In the genomic region with DNA sequence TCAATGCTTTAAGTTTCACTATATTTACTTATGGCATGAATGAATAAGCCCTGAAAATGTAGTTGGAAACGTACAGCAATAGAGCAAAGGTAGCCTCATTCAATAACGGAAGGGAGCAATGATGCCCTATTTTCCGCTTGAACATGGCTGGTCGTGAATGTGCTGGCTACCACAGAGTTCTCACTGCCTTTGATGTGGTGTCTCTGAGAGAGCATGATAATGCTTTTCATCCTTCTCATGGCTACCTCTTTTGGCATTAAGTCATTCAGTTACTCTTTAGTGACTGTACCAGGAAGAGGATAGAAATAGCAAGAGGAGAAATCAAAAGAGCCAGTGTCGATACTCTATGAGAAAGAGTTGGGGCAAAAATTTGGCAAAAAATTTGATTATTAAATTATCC, we compare ENCODE assay signal across 1 cellular context.
A peak's percentile ranks its signal among the peaks of the same experiment; 100 is the strongest.
TF ChIP-seq lines count a peak whose summit lies in the region.

No MANE protein-coding gene starts in this region.

TF ChIP-seq in GM12878, 131 proteins besides CTCF, POLR2A, EP300 and RAD21 (continued from another document):
- TF ChIP-seq, protein P1, sequence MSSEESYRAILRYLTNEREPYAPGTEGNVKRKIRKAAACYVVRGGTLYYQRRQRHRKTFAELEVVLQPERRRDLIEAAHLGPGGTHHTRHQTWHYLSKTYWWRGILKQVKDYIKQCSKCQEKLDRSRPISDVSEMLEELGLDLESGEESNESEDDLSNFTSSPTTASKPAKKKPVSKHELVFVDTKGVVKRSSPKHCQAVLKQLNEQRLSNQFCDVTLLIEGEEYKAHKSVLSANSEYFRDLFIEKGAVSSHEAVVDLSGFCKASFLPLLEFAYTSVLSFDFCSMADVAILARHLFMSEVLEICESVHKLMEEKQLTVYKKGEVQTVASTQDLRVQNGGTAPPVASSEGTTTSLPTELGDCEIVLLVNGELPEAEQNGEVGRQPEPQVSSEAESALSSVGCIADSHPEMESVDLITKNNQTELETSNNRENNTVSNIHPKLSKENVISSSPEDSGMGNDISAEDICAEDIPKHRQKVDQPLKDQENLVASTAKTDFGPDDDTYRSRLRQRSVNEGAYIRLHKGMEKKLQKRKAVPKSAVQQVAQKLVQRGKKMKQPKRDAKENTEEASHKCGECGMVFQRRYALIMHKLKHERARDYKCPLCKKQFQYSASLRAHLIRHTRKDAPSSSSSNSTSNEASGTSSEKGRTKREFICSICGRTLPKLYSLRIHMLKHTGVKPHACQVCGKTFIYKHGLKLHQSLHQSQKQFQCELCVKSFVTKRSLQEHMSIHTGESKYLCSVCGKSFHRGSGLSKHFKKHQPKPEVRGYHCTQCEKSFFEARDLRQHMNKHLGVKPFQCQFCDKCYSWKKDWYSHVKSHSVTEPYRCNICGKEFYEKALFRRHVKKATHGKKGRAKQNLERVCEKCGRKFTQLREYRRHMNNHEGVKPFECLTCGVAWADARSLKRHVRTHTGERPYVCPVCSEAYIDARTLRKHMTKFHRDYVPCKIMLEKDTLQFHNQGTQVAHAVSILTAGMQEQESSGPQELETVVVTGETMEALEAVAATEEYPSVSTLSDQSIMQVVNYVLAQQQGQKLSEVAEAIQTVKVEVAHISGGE (CRISPR knock-in tag; IDR thresholded peaks at IDR 0.05), result no peak
- peak; percentile 90 for TF ChIP-seq TCF7 (IDR thresholded peaks at IDR 0.05; ENCODE audit: borderline replicate concordance)
- TF ChIP-seq, protein P2, sequence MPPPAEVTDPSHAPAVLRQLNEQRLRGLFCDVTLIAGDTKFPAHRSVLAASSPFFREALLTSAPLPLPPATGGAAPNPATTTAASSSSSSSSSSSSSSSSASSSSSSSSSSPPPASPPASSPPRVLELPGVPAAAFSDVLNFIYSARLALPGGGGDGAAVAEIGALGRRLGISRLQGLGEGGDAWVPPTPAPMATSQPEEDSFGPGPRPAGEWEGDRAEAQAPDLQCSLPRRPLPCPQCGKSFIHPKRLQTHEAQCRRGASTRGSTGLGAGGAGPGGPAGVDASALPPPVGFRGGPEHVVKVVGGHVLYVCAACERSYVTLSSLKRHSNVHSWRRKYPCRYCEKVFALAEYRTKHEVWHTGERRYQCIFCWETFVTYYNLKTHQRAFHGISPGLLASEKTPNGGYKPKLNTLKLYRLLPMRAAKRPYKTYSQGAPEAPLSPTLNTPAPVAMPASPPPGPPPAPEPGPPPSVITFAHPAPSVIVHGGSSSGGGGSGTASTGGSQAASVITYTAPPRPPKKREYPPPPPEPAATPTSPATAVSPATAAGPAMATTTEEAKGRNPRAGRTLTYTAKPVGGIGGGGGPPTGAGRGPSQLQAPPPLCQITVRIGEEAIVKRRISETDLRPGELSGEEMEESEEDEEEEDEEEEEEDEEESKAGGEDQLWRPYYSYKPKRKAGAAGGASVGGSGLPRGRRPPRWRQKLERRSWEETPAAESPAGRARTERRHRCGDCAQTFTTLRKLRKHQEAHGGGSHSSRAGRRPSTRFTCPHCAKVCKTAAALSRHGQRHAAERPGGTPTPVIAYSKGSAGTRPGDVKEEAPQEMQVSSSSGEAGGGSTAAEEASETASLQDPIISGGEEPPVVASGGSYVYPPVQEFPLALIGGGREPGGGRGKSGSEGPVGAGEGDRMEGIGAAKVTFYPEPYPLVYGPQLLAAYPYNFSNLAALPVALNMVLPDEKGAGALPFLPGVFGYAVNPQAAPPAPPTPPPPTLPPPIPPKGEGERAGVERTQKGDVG (CRISPR knock-in tag; IDR thresholded peaks at IDR 0.05), result no peak
- peak; percentile 28; the same call in 1 of the 2 replicates for TF ChIP-seq NFIC (IDR thresholded peaks at IDR 0.05; ENCODE audit: low read depth, low read length)
